Comparison of ENCODE assay signal across 10 cellular contexts in genomic region chrY:3003510-3003817, GRCh38.
DNase-seq lines count a peak whose midpoint lies in the region; TF ChIP-seq lines count a peak whose summit lies in the region.
"Had no signal": no experiment of that assay in that cellular context is flagged by ENCODE, and none has a peak within 500 bp of the region (broad histone marks: within the 10 kb centered on the region; RNA-seq: fewer than 3 reads in every experiment).

No MANE protein-coding gene starts in this region.

- H3K36me3 ChIP-seq in OCI-LY3 (replicated peaks; ENCODE audit: low read depth, low read length) (no peaks in the 10 kb centered on the region), testis (ENCODE audit: low read depth, missing control alignments) (no peaks in the 10 kb centered on the region), tibial nerve (no peaks in the 10 kb centered on the region)

- TF ChIP-seq POLR2A in testis (IDR thresholded peaks at IDR 0.05) (no peak), tibial nerve (IDR thresholded peaks at IDR 0.05) (no peak)

- H4K20me1 ChIP-seq in OCI-LY3 (ENCODE audit: insufficient read depth, low read length) = no peaks in the 10 kb centered on the region

- H3K4me3 ChIP-seq in OCI-LY3 (ENCODE audit: low read length) = peak overlapping the region; percentile 95
- H3K4me3 ChIP-seq in foreskin fibroblast (ENCODE audit: low read depth in 1 of 2, low read length in 2 of 2) = peak overlapping the region; percentile 50 to 66
- H3K4me3 ChIP-seq in testis = peak overlapping the region; percentile 42 to 53
- peak overlapping the region in 2 of 4 donors; percentile 51 to 56 for H3K4me3 ChIP-seq in tibial nerve

- peak overlapping the region; percentile 87 for H3K9ac ChIP-seq in OCI-LY3 (ENCODE audit: low read length)

- H3K79me2 ChIP-seq in OCI-LY3 (ENCODE audit: low read length) = peaks cover 14% of the 10 kb centered on the region; the same call in 1 of the 2 replicates

- H3K4me3 Mint-ChIP-seq in activated CD4-positive, alpha-beta T cell treated with anti-CD3 and anti-CD28 coated beads, Interleukin-2, amount 10 ng/mL, durations not matched to agents 24 days and 14 days = peak overlapping the region; percentile 91

- H3K27ac ChIP-seq in OCI-LY3 (ENCODE audit: low read length) (peak overlapping the region; percentile 68), testis (peak overlapping the region; percentile 76 to 83), tibial nerve (peak overlapping the region in 2 of 4 donors; percentile 87 to 91)

- peak overlapping the region; percentile 92 for H3K4me2 ChIP-seq in OCI-LY3 (ENCODE audit: low read length)

- peaks cover 36% of the 10 kb centered on the region for H3K4me1 ChIP-seq in OCI-LY3 (ENCODE audit: low read length)
- H3K4me1 ChIP-seq in testis = no peaks in the 10 kb centered on the region
- peaks cover 0 to 36% (median 0%) of the 10 kb centered on the region in 4 donors for H3K4me1 ChIP-seq in tibial nerve

- no peaks in the 10 kb centered on the region for H3K9me3 Mint-ChIP-seq in activated CD4-positive, alpha-beta T cell treated with anti-CD3 and anti-CD28 coated beads, Interleukin-2, amount 10 ng/mL, durations not matched to agents 24 days and 14 days
- H3K9me3 Mint-ChIP-seq: brain had no signal

- H3K27me3 ChIP-seq in OCI-LY3 (ENCODE audit: low read depth, low read length) (no peaks in the 10 kb centered on the region), testis (no peaks in the 10 kb centered on the region), tibial nerve (no peaks in the 10 kb centered on the region)

- H3K36me3 Mint-ChIP-seq in activated CD4-positive, alpha-beta T cell treated with anti-CD3 and anti-CD28 coated beads, Interleukin-2, amount 10 ng/mL, durations not matched to agents 24 days and 14 days (ENCODE audit: low read depth) = peaks cover 7% of the 10 kb centered on the region
- H3K36me3 Mint-ChIP-seq: brain had no signal

- no peak for DNase-seq in activated CD4-positive, alpha-beta T cell treated with anti-CD3 and anti-CD28 coated beads, Interleukin-2, amount 10 ng/mL, durations not matched to agents 24 days and 14 days
- DNase-seq in activated CD4-positive, alpha-beta T cell treated with anti-CD3 and anti-CD28 coated beads, Interleukin-2, amount 50 U/mL, for 1 hour = no peak
- peak in 1 of 2 donors; percentile 22 for DNase-seq in foreskin fibroblast
- DNase-seq in testis = no peak
- no peak for DNase-seq in NCI-H1694 (lab: John Stamatoyannopoulos, UW)
- DNase-seq in NCI-H1436 treated with DMSO at 0.1 percent for 48 hours (lab: John Stamatoyannopoulos, UW) = no peak
- no peak for DNase-seq in tibial nerve (ENCODE audit: low spot score in 2 of 2)
- DNase-seq: AML-193 had no signal

- H3K27me3 Mint-ChIP-seq in activated CD4-positive, alpha-beta T cell treated with anti-CD3 and anti-CD28 coated beads, Interleukin-2, amount 10 ng/mL, durations not matched to agents 24 days and 14 days = no peaks in the 10 kb centered on the region
- H3K27me3 Mint-ChIP-seq: brain had no signal

- TF ChIP-seq CTCF in OCI-LY3 (IDR thresholded peaks at IDR 0.05; ENCODE audit: low read depth, low read length) = no peak
- no peak for TF ChIP-seq CTCF in foreskin fibroblast (IDR thresholded peaks at IDR 0.05; ENCODE audit: low read depth, low read length)
- TF ChIP-seq CTCF in testis (IDR thresholded peaks at IDR 0.05) = no peak
- TF ChIP-seq CTCF in tibial nerve (IDR thresholded peaks at IDR 0.05) = no peak

- H3K27ac Mint-ChIP-seq in activated CD4-positive, alpha-beta T cell treated with anti-CD3 and anti-CD28 coated beads, Interleukin-2, amount 10 ng/mL, durations not matched to agents 24 days and 14 days = peak overlapping the region; percentile 93

- no peaks in the 10 kb centered on the region for H3K9me3 ChIP-seq in OCI-LY3 (ENCODE audit: insufficient read depth, low read length)
- H3K9me3 ChIP-seq in testis = no peaks in the 10 kb centered on the region
- no peaks in the 10 kb centered on the region for H3K9me3 ChIP-seq in tibial nerve

- WGBS in testis, 2 donors = 0 to 14% methylated on average over 1 of the region's 1 CpG
- 0% methylated on average over 1 of the region's 1 CpG; no CpG with 5 or more reads in 1 of the 2 donors for WGBS in tibial nerve, 2 donors

- peaks cover 44% of the 10 kb centered on the region for H3K4me1 Mint-ChIP-seq in activated CD4-positive, alpha-beta T cell treated with anti-CD3 and anti-CD28 coated beads, Interleukin-2, amount 10 ng/mL, durations not matched to agents 24 days and 14 days
- H3K4me1 Mint-ChIP-seq: brain had no signal

- intact Hi-C loops in activated CD4-positive, alpha-beta T cell treated with anti-CD3 and anti-CD28 coated beads, Interleukin-2, amount 10 ng/mL, durations not matched to agents 24 days and 14 days (cut with micrococcal nuclease) = loop anchor here (5.0 kb wide), 2 partner anchors 56 to 161 kb away; partner anchors contain the start of gene RPS4Y1
- intact Hi-C loops in testis (cut with DNase I; ENCODE audit: low total_unique reads) = no loop called here

- no peak for TF ChIP-seq EP300 in tibial nerve (IDR thresholded peaks at IDR 0.05)

- peak overlapping the region; percentile 59 for H2AFZ ChIP-seq in OCI-LY3 (ENCODE audit: low read depth, low read length)
